In the genomic region with DNA sequence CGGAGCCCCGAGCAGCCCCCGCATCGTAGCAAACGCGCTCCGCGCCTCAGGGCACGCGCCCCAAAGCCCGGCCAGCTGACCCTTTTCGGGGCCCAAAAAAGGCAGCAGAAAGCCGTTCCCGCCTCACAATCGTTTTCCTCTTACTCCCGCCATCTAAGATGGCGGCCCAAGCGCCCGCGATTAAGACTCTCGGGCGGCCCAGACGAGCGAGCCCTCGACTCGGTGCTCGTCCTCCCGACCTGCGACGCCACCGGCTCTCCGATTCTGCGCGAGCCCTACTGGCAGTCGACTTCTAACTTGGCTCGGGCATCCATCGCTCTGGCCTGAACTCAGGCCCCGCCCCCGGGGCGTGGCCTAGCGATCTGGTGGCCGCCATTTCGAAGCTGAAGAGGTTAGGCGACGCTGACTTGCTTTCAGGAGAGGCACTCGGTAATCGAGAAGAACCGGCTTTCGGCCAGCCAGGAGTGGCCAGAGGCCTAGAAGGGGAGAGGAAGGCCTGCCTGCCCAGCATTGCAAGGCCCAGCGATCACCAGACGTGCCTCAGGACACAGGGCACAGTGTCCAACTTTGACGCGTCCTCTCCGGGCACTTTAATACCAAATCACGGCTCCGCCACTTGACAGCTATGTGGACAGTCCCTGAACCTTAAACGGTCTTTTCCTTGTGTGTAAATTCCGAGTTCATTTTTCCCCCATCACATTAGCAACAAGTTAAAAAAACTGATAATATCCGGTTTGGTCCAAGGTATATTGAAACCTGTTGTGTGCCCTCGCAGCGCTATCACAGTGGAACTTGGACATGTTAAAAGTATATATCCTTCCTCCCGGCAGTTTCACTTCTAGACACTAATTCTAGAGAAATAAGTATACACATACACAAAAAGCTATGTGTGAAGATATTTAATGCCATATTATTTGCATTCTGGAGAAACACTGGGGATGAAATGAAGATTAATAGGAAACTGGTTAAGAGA, we compare ENCODE assay signal across 8 cellular contexts. TPM values are rescaled to one million over a fixed set of nuclear protein-coding genes. Genes with fewer than 3 reads are reported as not detected.
DNase-seq lines count a peak whose midpoint lies in the region; ATAC-seq and TF ChIP-seq lines count a peak whose summit lies in the region.

A gene (minus strand): TSS at position 182 of the 973 bp plus-strand sequence. CDS start 45,396 bp downstream, outside the sequence.

- H3K36me3 ChIP-seq in right atrium auricular region: no peaks in the 10 kb centered on the region
- no peaks in the 10 kb centered on the region for H3K36me3 ChIP-seq in uterus

- peaks cover 0 to 30% of the 10 kb centered on the region in 2 donors for H3K4me1 ChIP-seq in right atrium auricular region
- H3K4me1 ChIP-seq in uterus: peaks cover 0 to 4% of the 10 kb centered on the region in 2 donors

- ATAC-seq in GM18499 (IDR thresholded peaks at IDR 0.05; ENCODE audit: insufficient read depth, unreplicated experiment) (peak; percentile 87), HG02943 (IDR thresholded peaks at IDR 0.05; ENCODE audit: low read depth, unreplicated experiment) (peak; percentile 88)

- TF ChIP-seq POLR2A in uterus (IDR thresholded peaks at IDR 0.05): peak; percentile 87 to 92

- H3K4me3 ChIP-seq in right atrium auricular region (peak within 1 kb of the TSS; percentile 85 to 95), uterus (peak within 1 kb of the TSS; percentile 71 to 100)

- H3K9me3 ChIP-seq in right atrium auricular region (no peaks in the 10 kb centered on the region), uterus (no peaks in the 10 kb centered on the region)

- no peaks in the 10 kb centered on the region for H3K27me3 ChIP-seq in right atrium auricular region
- no peaks in the 10 kb centered on the region for H3K27me3 ChIP-seq in uterus

- DNase-seq in NCI-H187 treated with DMSO at 0.1 percent for 48 hours (lab: John Stamatoyannopoulos, UW) (peak; percentile 87), anterior cingulate cortex (lab: John Stamatoyannopoulos, UW) (peak; percentile 78 to 99 (median 97)), right atrium auricular region (ENCODE audit: low spot score) (peak; percentile 98), pulmonary artery endothelial cell (ENCODE audit: low read depth, low spot score) (peak; percentile 95), uterus (peak; percentile 97 to 99)

- intact Hi-C loops in T-helper 2 cell treated with Interferon-gamma antibody and Interleukin-4, amounts not matched to agents 100 ng/mL and 5 ng/mL, for 36 hours (cut with micrococcal nuclease): loop anchor here (1.0 to 5.0 kb wide), 6 partner anchors 42 to 180 kb away; a partner anchor contains a TSS
- intact Hi-C loops in uterus (cut with DNase I; ENCODE audit: low total_unique reads): no loop called here

- H3K27ac ChIP-seq in right atrium auricular region (peak within 1 kb of the TSS; percentile 99), uterus (peak within 1 kb of the TSS; percentile 100)

- TF ChIP-seq CTCF in right atrium auricular region (IDR thresholded peaks at IDR 0.05) (no peak), uterus (IDR thresholded peaks at IDR 0.05) (peak in 2 of 4 experiments; percentile 8 to 34)

RNA-seq across cellular contexts. Expression of the gene that starts here (rescaled TPM):
- total RNA-seq in T-helper 2 cell treated with Interferon-gamma antibody and Interleukin-4, amounts not matched to agents 100 ng/mL and 5 ng/mL, for 36 hours: 91.0 and 93.0 TPM in 2 replicates
- total RNA-seq in right atrium auricular region (100 to 1,000 TPM; 140 to 178 TPM), pulmonary artery endothelial cell (89.0 and 112 TPM in 2 replicates), uterus (100 to 1,000 TPM in 2 of 4 donors, 10 to 100 TPM in 2; 74.5 to 123 (median 110) TPM)

Comparison
In these comparisons a context has a peak if more than half of its experiments do, and no peak if none do; other contexts are left out.
1. Peak in every context shown above with its lines: DNase-seq, ATAC-seq, H3K4me3 ChIP-seq and H3K27ac ChIP-seq.